In genomic region chr17:7232114-7232513, GRCh38 we compare ENCODE assay signal across 11 cellular contexts. TPM values are rescaled to one million over a fixed set of nuclear protein-coding genes. Genes with fewer than 3 reads are reported as not detected.
DNase-seq lines count a peak whose midpoint lies in the region; ATAC-seq and TF ChIP-seq lines count a peak whose summit lies in the region.
"Had no signal": no experiment of that assay in that cellular context is flagged by ENCODE, and none has a peak within 500 bp of the region (broad histone marks: within the 10 kb centered on the region; RNA-seq: fewer than 3 reads in every experiment).

No MANE protein-coding gene starts in this region.

- peaks cover 82% of the 10 kb centered on the region for H3K79me2 ChIP-seq in DND-41 (ENCODE audit: insufficient read depth, low read length)

- ATAC-seq in DND-41 (ENCODE audit: insufficient read depth, low read depth) = no peak
- ATAC-seq: left colon had no signal

- no peaks in the 10 kb centered on the region for H3K27me3 ChIP-seq in DND-41 (ENCODE audit: insufficient read depth, low read length, poor library complexity)
- no peaks in the 10 kb centered on the region for H3K27me3 ChIP-seq in ovary

- TF ChIP-seq CTCF in DND-41 (IDR thresholded peaks at IDR 0.05; ENCODE audit: borderline replicate concordance, extremely low read depth, low read length, poor library complexity, severe bottlenecking) (no peak), NB4 (IDR thresholded peaks at IDR 0.05; ENCODE audit: low read depth, low read length) (no peak), coronary artery (IDR thresholded peaks at IDR 0.05) (no peak), neural crest cell (conservative IDR thresholded peaks at IDR 0.05) (no peak), ovary (IDR thresholded peaks at IDR 0.05) (no peak)

- peak overlapping the region in 1 of 2 experiments; percentile 83; a peak in 2 of 4 replicates for H3K4me3 ChIP-seq in DND-41 (ENCODE audit: low read depth in 1 of 2, low read length in 2 of 2)
- peak overlapping the region; percentile 50 for H3K4me3 ChIP-seq in NB4 (ENCODE audit: low read depth, low read length)
- peak overlapping the region; percentile 24 for H3K4me3 ChIP-seq in coronary artery
- H3K4me3 ChIP-seq in ovary = no peak overlapping the region

- H3K4me2 ChIP-seq in DND-41 (ENCODE audit: insufficient read depth, low read length) = peak overlapping the region; percentile 99

- TF ChIP-seq POLR2A in NB4 (IDR thresholded peaks at IDR 0.05; ENCODE audit: extremely low read depth, insufficient read length) = no peak
- no peak for TF ChIP-seq POLR2A in ovary (IDR thresholded peaks at IDR 0.05)

- intact Hi-C loops in ovary (cut with DNase I) = no loop called here

- H3K36me3 Mint-ChIP-seq in neural crest cell (ENCODE audit: low read depth) = peaks cover 30% of the 10 kb centered on the region

- H3K9ac ChIP-seq in DND-41 (ENCODE audit: low read depth, low read length) = peak overlapping the region; percentile 90; the same call in 1 of the 2 replicates

- peak overlapping the region; percentile 99 for H3K4me3 Mint-ChIP-seq in neural crest cell

- H3K4me1 ChIP-seq in DND-41 (ENCODE audit: insufficient read depth, low read length) (peaks cover 55% of the 10 kb centered on the region), ovary (ENCODE audit: insufficient read depth) (peaks cover 9% of the 10 kb centered on the region)

- H3K27ac ChIP-seq in DND-41 (ENCODE audit: low read length) = peak overlapping the region; percentile 17
- no peak overlapping the region for H3K27ac ChIP-seq in coronary artery
- no peak overlapping the region for H3K27ac ChIP-seq in ovary

- no peak overlapping the region for H3K27ac Mint-ChIP-seq in neural crest cell (ENCODE audit: unreplicated experiment)

- 66 to 75% (median 69%) methylated on average over 5 of the region's 5 CpGs for WGBS in ovary, 3 donors

- H3K9me3 ChIP-seq in DND-41 (ENCODE audit: insufficient read depth, low read length, severe bottlenecking) = no peaks in the 10 kb centered on the region
- no peaks in the 10 kb centered on the region for H3K9me3 ChIP-seq in ovary

- H3K36me3 ChIP-seq in DND-41 (ENCODE audit: insufficient read depth, low read length) (peaks cover 74% of the 10 kb centered on the region), ovary (no peaks in the 10 kb centered on the region)

- H2AFZ ChIP-seq in DND-41 (ENCODE audit: low read depth, low read length) = no peak overlapping the region

- H3K4me1 Mint-ChIP-seq in neural crest cell = peaks cover 35% of the 10 kb centered on the region

- TF ChIP-seq EP300 in ovary (IDR thresholded peaks at IDR 0.05) = no peak

- peaks cover 56% of the 10 kb centered on the region for H4K20me1 ChIP-seq in DND-41 (ENCODE audit: insufficient read depth, low read length)

- no peak for DNase-seq in DND-41
- no peak for DNase-seq in NB4 (ENCODE audit: low read depth)
- DNase-seq in coronary artery (ENCODE audit: low spot score) = no peak
- DNase-seq in neural crest cell (ENCODE audit: low read depth, low spot score) = no peak
- DNase-seq in DMS114 treated with DMSO at 0.1 percent for 48 hours (lab: John Stamatoyannopoulos, UW; ENCODE audit: unreplicated experiment) = no peak
- no peak for DNase-seq in NCI-H2196 treated with DMSO at 0.1 percent for 48 hours (lab: John Stamatoyannopoulos, UW; ENCODE audit: unreplicated experiment)
- no peak for DNase-seq in COLO829 (ENCODE audit: low spot score)
- no peak for DNase-seq in ovary
- DNase-seq: effector memory CD4-positive, alpha-beta T cell; left colon; NCI-H2171 had no signal

- H3K9me3 Mint-ChIP-seq in neural crest cell = no peaks in the 10 kb centered on the region

- H3K27me3 Mint-ChIP-seq in neural crest cell (ENCODE audit: low read depth) = peaks cover 5% of the 10 kb centered on the region

RNA-seq across cellular contexts. Expression of gene DVL2, which starts 2.2 kb away (rescaled TPM):
- total RNA-seq in neural crest cell (130 and 140 TPM in 2 replicates), ovary (10 to 100 TPM; 36.9 to 80.6 (median 61.3) TPM)
- 10 to 100 TPM in 1 of 2 donors, 1 to 10 TPM in 1; 8.2 to 49.0 TPM for polyA plus RNA-seq in ovary

RNA-seq across cellular contexts. Expression of gene PHF23, which starts 7.1 kb away (rescaled TPM):
- 72.7 and 75.2 TPM in 2 replicates for total RNA-seq in neural crest cell
- total RNA-seq in ovary = 10 to 100 TPM; 19.4 to 57.7 (median 41.0) TPM
- 10 to 100 TPM; 23.3 to 42.5 TPM for polyA plus RNA-seq in ovary

RNA-seq across cellular contexts. Expression of gene GABARAP, which starts 10.1 kb away (rescaled TPM):
- 470 and 479 TPM in 2 replicates for total RNA-seq in neural crest cell
- 1,000 to 10,000 TPM in 1 of 7 donors, 100 to 1,000 TPM in 6; 526 to 1,303 (median 619) TPM for total RNA-seq in ovary
- polyA plus RNA-seq in ovary = 1,000 to 10,000 TPM in 1 of 2 donors, 100 to 1,000 TPM in 1; 763 to 1,518 TPM

RNA-seq across cellular contexts. Expression of gene ACADVL, which starts 12.4 kb away (rescaled TPM):
- total RNA-seq in neural crest cell (215 and 220 TPM in 2 replicates), ovary (100 to 1,000 TPM; 303 to 638 (median 374) TPM)
- 100 to 1,000 TPM; 277 to 381 TPM for polyA plus RNA-seq in ovary

RNA-seq across cellular contexts. Expression of gene DLG4, which starts 12.5 kb away (rescaled TPM):
- total RNA-seq in neural crest cell (49.4 and 51.4 TPM in 2 replicates), ovary (10 to 100 TPM; 11.0 to 67.7 (median 34.5) TPM)
- polyA plus RNA-seq in ovary = 10 to 100 TPM; 25.1 to 27.8 TPM
